Comparison of ENCODE assay signal across 1 cellular context in the genomic region with DNA sequence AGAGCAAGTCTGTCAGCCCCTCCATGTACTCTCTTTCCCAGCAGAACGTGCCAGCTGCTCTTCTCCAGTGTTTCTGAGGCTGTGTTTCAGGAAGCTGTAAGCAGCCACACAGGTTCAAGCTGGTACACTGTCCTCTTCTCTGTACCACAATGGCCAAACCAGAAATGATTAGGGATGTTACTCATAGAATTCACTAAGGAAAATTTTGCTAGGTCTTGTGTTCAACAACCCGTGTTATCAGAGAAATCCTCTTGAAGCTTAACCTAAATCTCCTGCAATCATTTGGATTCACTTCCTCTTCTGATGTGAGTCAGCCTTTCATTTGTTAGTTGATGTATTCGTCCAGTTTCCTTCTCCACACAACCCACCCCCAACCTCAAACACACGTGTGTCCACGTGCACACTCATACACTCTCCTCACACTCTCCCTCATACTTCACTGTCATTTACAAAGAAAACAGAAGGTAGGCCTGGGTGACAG.
A peak's percentile ranks its signal among the peaks of the same experiment; 100 is the strongest.
TF ChIP-seq lines count a peak whose summit lies in the region.

No MANE protein-coding gene starts in this region.

TF ChIP-seq in K562, 482 proteins besides CTCF, POLR2A, EP300 and RAD21 (continued from another document):
- TF ChIP-seq PKNOX1 (IDR thresholded peaks at IDR 0.05) (no peak), KLF10 (CRISPR knock-in tag; IDR thresholded peaks at IDR 0.05) (no peak), ETV1 (tag; conservative IDR thresholded peaks at IDR 0.05; ENCODE audit: low read depth) (no peak), ZNF12 (CRISPR knock-in tag; IDR thresholded peaks at IDR 0.05) (no peak), SPI1 (IDR thresholded peaks at IDR 0.05; ENCODE audit: borderline replicate concordance, low read depth, low read length) (peak; percentile 97), JUND (IDR thresholded peaks at IDR 0.05; ENCODE audit: borderline replicate concordance, low read depth, low read length) (0 out of 2 replicates have a peak, but pooled peaks have one; percentile 51), JUND (tag; IDR thresholded peaks at IDR 0.05; ENCODE audit: borderline replicate concordance, low read depth, low read length) (peak; percentile 20; the same call in 1 of the 3 replicates), SMARCA4 (IDR thresholded peaks at IDR 0.05) (peak; percentile 50; the same call in 1 of the 2 replicates), FOSL1 (tag; conservative IDR thresholded peaks at IDR 0.05) (peak; percentile 66), E2F3 (CRISPR knock-in tag; IDR thresholded peaks at IDR 0.05) (no peak), ZNF785 (CRISPR knock-in tag; IDR thresholded peaks at IDR 0.05) (no peak), PHTF2 (CRISPR knock-in tag; IDR thresholded peaks at IDR 0.05) (no peak), ZC3H11A (IDR thresholded peaks at IDR 0.05; ENCODE audit: low read depth, low read length) (no peak), SOX6 (IDR thresholded peaks at IDR 0.05) (0 out of 2 replicates have a peak, but pooled peaks have one; percentile 39), NFXL1 (CRISPR knock-in tag; IDR thresholded peaks at IDR 0.05) (no peak), NR2C2 (CRISPR knock-in tag; IDR thresholded peaks at IDR 0.05) (no peak), NR2C2 (tag; IDR thresholded peaks at IDR 0.05) (no peak), HES1 (IDR thresholded peaks at IDR 0.05; ENCODE audit: low read depth) (peak; percentile 55; the same call in 1 of the 2 replicates), ZNF717 (CRISPR knock-in tag; IDR thresholded peaks at IDR 0.05) (no peak), SREBF1 (IDR thresholded peaks at IDR 0.05; ENCODE audit: borderline replicate concordance, low read depth, low read length) (no peak), GATA2 (CRISPR knock-in tag; IDR thresholded peaks at IDR 0.05) (no peak)
